41 cellular contexts compared by ENCODE assay signal in genomic region chr4:69697536-69697935, GRCh38. TPM values are rescaled to one million over a fixed set of nuclear protein-coding genes. Genes with fewer than 3 reads are reported as not detected.
"Had no signal": no experiment of that assay in that cellular context is flagged by ENCODE, and none has a peak within 500 bp of the region (broad histone marks: within the 10 kb centered on the region; RNA-seq: fewer than 3 reads in every experiment).

No MANE protein-coding gene starts in this region.

- H3K27ac ChIP-seq: adrenal gland, body of pancreas, brain microvascular endothelial cell, breast epithelium, cardiac muscle cell, VCaP had no signal

- H3K27me3 ChIP-seq: adrenal gland, body of pancreas, brain microvascular endothelial cell, breast epithelium, cardiac muscle cell had no signal

- H3K4me3 Mint-ChIP-seq: activated B cell treated with CpG ODN at 0.5 μM for 24 hours; activated CD4-positive, alpha-beta memory T cell treated with anti-CD3 and anti-CD28 coated beads for 36 hours; activated CD4-positive, alpha-beta T cell treated with anti-CD3 and anti-CD28 coated beads, Interleukin-2, amount 10 ng/mL, durations not matched to agents 24 days and 14 days; activated CD8-positive, alpha-beta T cell treated with anti-CD3 and anti-CD28 coated beads for 36 hours; activated naive CD4-positive, alpha-beta T cell treated with anti-CD3 and anti-CD28 coated beads for 36 hours; activated naive CD8-positive, alpha-beta T cell treated with anti-CD3 and anti-CD28 coated beads for 36 hours; activated T-cell treated with anti-CD3 and anti-CD28 coated beads, Interleukin-2, amount 50 U/mL, for 4 hours; activated T-cell treated with anti-CD3 and anti-CD28 coated beads, Interleukin-2, amount 50 U/mL, for 72 hours; activated T-helper 1 cell treated with anti-CD3 and anti-CD28 coated beads, Interleukin-12 subunit alpha, Interleukin-12 subunit beta, Interleukin-2, Interleukin-4 antibody, amounts not matched to agents 30 ng/mL and 10 ng/mL and 1 ng/mL, durations not matched to agents 14 hours and 24 hours and 36 hours; activated T-helper 17 cell treated with anti-CD3 and anti-CD28 coated beads, Interleukin-2, amount 50 U/mL, for 72 hours; central memory CD8-positive, alpha-beta T cell; T-helper 1 cell treated with Interleukin-12 subunit alpha and Interleukin-12 subunit beta and Interleukin-4 antibody, amounts not matched to agents 30 μg/mL and 1 μg/mL, for 36 hours; T-helper 2 cell treated with Interferon-gamma antibody and Interleukin-4, amounts not matched to agents 5 μg/mL and 100 μg/mL, for 36 hours had no signal

- H3K27me3 Mint-ChIP-seq: activated B cell treated with CpG ODN at 0.5 μM for 24 hours; activated CD4-positive, alpha-beta memory T cell treated with anti-CD3 and anti-CD28 coated beads for 36 hours; activated CD8-positive, alpha-beta T cell treated with anti-CD3 and anti-CD28 coated beads for 36 hours; activated naive CD8-positive, alpha-beta T cell treated with anti-CD3 and anti-CD28 coated beads for 36 hours; activated T-helper 17 cell treated with anti-CD3 and anti-CD28 coated beads, Interleukin-2, amount 50 U/mL, for 72 hours; central memory CD8-positive, alpha-beta T cell had no signal

- FAIRE-seq: astrocyte, TTC549 had no signal

- H3K9me3 ChIP-seq: adrenal gland, body of pancreas had no signal

- ATAC-seq: activated CD8-positive, alpha-beta T cell treated with anti-CD3 and anti-CD28 coated beads for 36 hours; activated naive CD4-positive, alpha-beta T cell treated with anti-CD3 and anti-CD28 coated beads, Interleukin-2, amount 50 U/mL, for 72 hours; activated T-cell treated with anti-CD3 and anti-CD28 coated beads, Interleukin-2, amount 50 U/mL, for 4 hours; activated T-cell treated with anti-CD3 and anti-CD28 coated beads, Interleukin-2, amount 50 U/mL, for 72 hours; activated T-helper 17 cell treated with anti-CD3 and anti-CD28 coated beads, Interleukin-2, amount 50 U/mL, for 72 hours; body of pancreas had no signal

- DNase-seq: activated B cell treated with CpG ODN at 0.5 μM for 24 hours; activated CD4-positive, alpha-beta memory T cell treated with anti-CD3 and anti-CD28 coated beads for 36 hours; activated CD4-positive, alpha-beta T cell treated with anti-CD3 and anti-CD28 coated beads for 4 hours; activated CD4-positive, alpha-beta T cell treated with anti-CD3 and anti-CD28 coated beads, Interleukin-2, amount 10 ng/mL, durations not matched to agents 24 days and 14 days; activated CD4-positive, alpha-beta T cell treated with anti-CD3 and anti-CD28 coated beads, Interleukin-2, amount 50 U/mL, for 1 hour; activated CD4-positive, alpha-beta T cell treated with anti-CD3 and anti-CD28 coated beads, Interleukin-2, amount 50 U/mL, for 4 hours; activated CD4-positive, CD25-positive, alpha-beta regulatory T cell treated with anti-CD3 and anti-CD28 coated beads, Interleukin-2, amount 50 U/mL, for 72 hours; activated CD8-positive, alpha-beta memory T cell treated with anti-CD3 and anti-CD28 coated beads, Interleukin-2, amount 50 U/mL, for 4 hours; activated CD8-positive, alpha-beta T cell treated with anti-CD3 and anti-CD28 coated beads for 36 hours; activated effector memory CD4-positive, alpha-beta T cell treated with Interleukin-2 at 50 U/mL for 16 hours; activated gamma-delta T cell; activated naive CD4-positive, alpha-beta T cell treated with anti-CD3 and anti-CD28 coated beads for 36 hours; activated naive CD4-positive, alpha-beta T cell treated with anti-CD3 and anti-CD28 coated beads, Interleukin-2, amount 50 U/mL, for 16 hours; activated naive CD8-positive, alpha-beta T cell treated with anti-CD3 and anti-CD28 coated beads for 36 hours; activated T-cell treated with anti-CD3 and anti-CD28 coated beads for 4 hours; activated T-cell treated with anti-CD3 and anti-CD28 coated beads, Interleukin-2, amount 50 U/mL, for 1 hour; activated T-cell treated with anti-CD3 and anti-CD28 coated beads, Interleukin-2, amount 50 U/mL, for 4 hours; activated T-cell treated with anti-CD3 and anti-CD28 coated beads, Interleukin-2, amount 50 U/mL, for 72 hours; adrenal gland; amniotic stem cell; aorta; body of pancreas; brain microvascular endothelial cell; caudate nucleus; cerebellar nuclear complex; T-helper 1 cell; T-helper 2 cell; T-helper 9 cell had no signal

- H3K36me3 ChIP-seq: adrenal gland, brain microvascular endothelial cell, breast epithelium, cardiac muscle cell had no signal

- H3K27ac Mint-ChIP-seq: activated B cell treated with CpG ODN at 0.5 μM for 24 hours; activated CD4-positive, alpha-beta memory T cell treated with anti-CD3 and anti-CD28 coated beads for 36 hours; activated CD4-positive, alpha-beta T cell treated with anti-CD3 and anti-CD28 coated beads, Interleukin-2, amount 10 ng/mL, durations not matched to agents 24 days and 14 days; activated CD8-positive, alpha-beta T cell treated with anti-CD3 and anti-CD28 coated beads for 36 hours; activated naive CD4-positive, alpha-beta T cell treated with anti-CD3 and anti-CD28 coated beads for 36 hours; activated naive CD8-positive, alpha-beta T cell treated with anti-CD3 and anti-CD28 coated beads for 36 hours; activated T-cell treated with anti-CD3 and anti-CD28 coated beads, Interleukin-2, amount 50 U/mL, for 72 hours; activated T-helper 1 cell treated with anti-CD3 and anti-CD28 coated beads, Interleukin-12 subunit alpha, Interleukin-12 subunit beta, Interleukin-2, Interleukin-4 antibody, amounts not matched to agents 30 ng/mL and 10 ng/mL and 1 ng/mL, durations not matched to agents 14 hours and 24 hours and 36 hours; activated T-helper 17 cell treated with anti-CD3 and anti-CD28 coated beads, Interleukin-2, amount 50 U/mL, for 72 hours; T-helper 1 cell treated with Interleukin-12 subunit alpha and Interleukin-12 subunit beta and Interleukin-4 antibody, amounts not matched to agents 30 μg/mL and 1 μg/mL, for 36 hours; T-helper 2 cell treated with Interferon-gamma antibody and Interleukin-4, amounts not matched to agents 5 μg/mL and 100 μg/mL, for 36 hours had no signal

- H3K4me1 ChIP-seq: adrenal gland, body of pancreas, breast epithelium had no signal

- H3K36me3 Mint-ChIP-seq: activated CD4-positive, alpha-beta memory T cell treated with anti-CD3 and anti-CD28 coated beads for 36 hours; activated naive CD8-positive, alpha-beta T cell treated with anti-CD3 and anti-CD28 coated beads for 36 hours had no signal

- H3K4me3 ChIP-seq: adrenal gland, body of pancreas, breast epithelium, cardiac muscle cell had no signal

- H3K4me1 Mint-ChIP-seq: activated B cell treated with CpG ODN at 0.5 μM for 24 hours; activated CD4-positive, alpha-beta T cell treated with anti-CD3 and anti-CD28 coated beads, Interleukin-2, amount 10 ng/mL, durations not matched to agents 24 days and 14 days; activated naive CD8-positive, alpha-beta T cell treated with anti-CD3 and anti-CD28 coated beads for 36 hours; activated T-helper 17 cell treated with anti-CD3 and anti-CD28 coated beads, Interleukin-2, amount 50 U/mL, for 72 hours; central memory CD8-positive, alpha-beta T cell had no signal

- H3K9me3 Mint-ChIP-seq: activated CD4-positive, alpha-beta T cell treated with anti-CD3 and anti-CD28 coated beads, Interleukin-2, amount 10 ng/mL, durations not matched to agents 24 days and 14 days; activated T-helper 17 cell treated with anti-CD3 and anti-CD28 coated beads, Interleukin-2, amount 50 U/mL, for 72 hours; central memory CD8-positive, alpha-beta T cell; T-helper 2 cell treated with Interferon-gamma antibody and Interleukin-4, amounts not matched to agents 5 μg/mL and 100 μg/mL, for 36 hours had no signal

RNA-seq across cellular contexts. Expression of gene UGT2A1, which starts 44.5 kb away (rescaled TPM):
- total RNA-seq: activated B cell treated with CpG ODN at 0.5 μM for 24 hours; activated CD4-positive, alpha-beta memory T cell treated with anti-CD3 and anti-CD28 coated beads for 36 hours; activated CD4-positive, alpha-beta T cell treated with anti-CD3 and anti-CD28 coated beads, Interleukin-2, amount 10 ng/mL, durations not matched to agents 24 days and 14 days; activated CD8-positive, alpha-beta memory T cell treated with anti-CD3 and anti-CD28 coated beads for 36 hours; activated CD8-positive, alpha-beta T cell treated with anti-CD3 and anti-CD28 coated beads for 36 hours; activated naive CD4-positive, alpha-beta T cell treated with anti-CD3 and anti-CD28 coated beads for 36 hours; activated naive CD4-positive, alpha-beta T cell treated with anti-CD3 and anti-CD28 coated beads, Interleukin-2, amount 50 U/mL, for 72 hours; activated naive CD8-positive, alpha-beta T cell treated with anti-CD3 and anti-CD28 coated beads for 36 hours; activated T-cell treated with anti-CD3 and anti-CD28 coated beads, Interleukin-2, amount 50 U/mL, for 4 hours; activated T-cell treated with anti-CD3 and anti-CD28 coated beads, Interleukin-2, amount 50 U/mL, for 72 hours; activated T-helper 1 cell treated with anti-CD3 and anti-CD28 coated beads, Interleukin-12 subunit alpha, Interleukin-12 subunit beta, Interleukin-2, Interleukin-4 antibody, amounts not matched to agents 30 ng/mL and 10 ng/mL and 1 ng/mL, durations not matched to agents 14 hours and 24 hours and 36 hours; activated T-helper 17 cell treated with anti-CD3 and anti-CD28 coated beads, Interleukin-2, amount 50 U/mL, for 72 hours; adrenal gland; aorta; astrocyte; body of pancreas; breast epithelium; cardiac muscle cell; chondrocyte had no signal
- polyA plus RNA-seq: adrenal gland, aorta, cardiac muscle cell had no signal

RNA-seq across cellular contexts. Expression of gene UGT2A2, which starts 58.1 kb away (rescaled TPM):
- total RNA-seq: activated B cell treated with CpG ODN at 0.5 μM for 24 hours; activated CD4-positive, alpha-beta memory T cell treated with anti-CD3 and anti-CD28 coated beads for 36 hours; activated CD4-positive, alpha-beta T cell treated with anti-CD3 and anti-CD28 coated beads, Interleukin-2, amount 10 ng/mL, durations not matched to agents 24 days and 14 days; activated CD8-positive, alpha-beta memory T cell treated with anti-CD3 and anti-CD28 coated beads for 36 hours; activated CD8-positive, alpha-beta T cell treated with anti-CD3 and anti-CD28 coated beads for 36 hours; activated naive CD4-positive, alpha-beta T cell treated with anti-CD3 and anti-CD28 coated beads for 36 hours; activated naive CD4-positive, alpha-beta T cell treated with anti-CD3 and anti-CD28 coated beads, Interleukin-2, amount 50 U/mL, for 72 hours; activated naive CD8-positive, alpha-beta T cell treated with anti-CD3 and anti-CD28 coated beads for 36 hours; activated T-cell treated with anti-CD3 and anti-CD28 coated beads, Interleukin-2, amount 50 U/mL, for 4 hours; activated T-cell treated with anti-CD3 and anti-CD28 coated beads, Interleukin-2, amount 50 U/mL, for 72 hours; activated T-helper 1 cell treated with anti-CD3 and anti-CD28 coated beads, Interleukin-12 subunit alpha, Interleukin-12 subunit beta, Interleukin-2, Interleukin-4 antibody, amounts not matched to agents 30 ng/mL and 10 ng/mL and 1 ng/mL, durations not matched to agents 14 hours and 24 hours and 36 hours; activated T-helper 17 cell treated with anti-CD3 and anti-CD28 coated beads, Interleukin-2, amount 50 U/mL, for 72 hours; adrenal gland; aorta; astrocyte; body of pancreas; breast epithelium; cardiac muscle cell; chondrocyte had no signal
- polyA plus RNA-seq: adrenal gland, aorta, cardiac muscle cell had no signal
